In the genomic region with DNA sequence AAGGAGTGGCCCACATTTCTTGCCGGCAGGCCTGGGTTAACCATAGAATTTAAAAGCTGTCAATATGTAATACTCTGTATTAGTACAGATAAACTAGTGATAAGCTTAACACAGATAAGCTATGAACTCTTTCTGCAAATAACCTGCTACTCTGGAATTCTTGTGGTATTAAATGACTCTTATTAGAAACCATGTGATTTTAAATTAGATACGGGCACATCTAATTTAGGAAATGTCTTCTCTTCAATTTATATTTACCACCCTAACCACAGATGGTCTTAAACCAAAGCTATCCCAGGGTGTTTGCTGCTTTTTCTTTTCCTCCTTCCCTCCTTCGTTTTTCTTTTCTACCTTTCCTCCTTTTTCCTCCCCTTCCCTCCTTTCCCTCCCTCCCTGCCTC, we compare ENCODE assay signal across 33 cellular contexts. TPM values are rescaled to one million over a fixed set of nuclear protein-coding genes. Genes with fewer than 3 reads are reported as not detected.
"Had no signal": no experiment of that assay in that cellular context is flagged by ENCODE, and none has a peak within 500 bp of the region (broad histone marks: within the 10 kb centered on the region; RNA-seq: fewer than 3 reads in every experiment).

No MANE protein-coding gene starts in this region.

- H3K9me3 ChIP-seq: ascending aorta had no signal

- FAIRE-seq: bronchial epithelial cell, TTC549 had no signal

- H3K4me3 ChIP-seq: ascending aorta, cardiac muscle cell had no signal

- ATAC-seq: activated CD4-positive, alpha-beta T cell treated with anti-CD3 and anti-CD28 coated beads for 36 hours; activated CD8-positive, alpha-beta memory T cell treated with anti-CD3 and anti-CD28 coated beads, Interleukin-2, amount 10 ng/mL, durations not matched to agents 7 days and 5 days; activated CD8-positive, alpha-beta T cell treated with anti-CD3 and anti-CD28 coated beads, Interleukin-2, amount 10 ng/mL, durations not matched to agents 7 days and 5 days; activated naive CD8-positive, alpha-beta T cell treated with anti-CD3 and anti-CD28 coated beads, Interleukin-2, amount 50 U/mL, for 24 hours had no signal

- H3K27me3 ChIP-seq: ascending aorta, cardiac muscle cell had no signal

- H3K27ac ChIP-seq: ascending aorta, cardiac muscle cell, VCaP had no signal

- H3K36me3 ChIP-seq: ascending aorta, cardiac muscle cell had no signal

- DNase-seq: activated B cell treated with CpG ODN at 0.5 μM for 24 hours; activated CD4-positive, alpha-beta memory T cell treated with anti-CD3 and anti-CD28 coated beads, Interleukin-2, amount 10 ng/mL, durations not matched to agents 7 days and 5 days; activated CD4-positive, alpha-beta T cell treated with anti-CD3 and anti-CD28 coated beads for 36 hours; activated CD4-positive, alpha-beta T cell treated with anti-CD3 and anti-CD28 coated beads for 48 hours; activated CD4-positive, alpha-beta T cell treated with anti-CD3 and anti-CD28 coated beads, Interleukin-2, amount 10 ng/mL, durations not matched to agents 7 days and 5 days; activated CD4-positive, alpha-beta T cell treated with anti-CD3 and anti-CD28 coated beads, Interleukin-2, amount 50 U/mL, for 48 hours; activated CD4-positive, CD25-positive, alpha-beta regulatory T cell treated with anti-CD3 and anti-CD28 coated beads, Interleukin-2, amount 50 U/mL, for 72 hours; activated CD8-positive, alpha-beta memory T cell treated with anti-CD3 and anti-CD28 coated beads for 24 hours; activated CD8-positive, alpha-beta memory T cell treated with anti-CD3 and anti-CD28 coated beads, Interleukin-2, amount 10 ng/mL, durations not matched to agents 7 days and 5 days; activated CD8-positive, alpha-beta memory T cell treated with anti-CD3 and anti-CD28 coated beads, Interleukin-2, amount 50 U/mL, for 48 hours; activated CD8-positive, alpha-beta T cell treated with anti-CD3 and anti-CD28 coated beads, Interleukin-2, amount 10 ng/mL, durations not matched to agents 7 days and 5 days; activated effector memory CD4-positive, alpha-beta T cell treated with Interleukin-2 at 50 U/mL for 16 hours; activated gamma-delta T cell; activated naive CD4-positive, alpha-beta T cell treated with anti-CD3 and anti-CD28 coated beads, Interleukin-2, amount 10 ng/mL, durations not matched to agents 7 days and 5 days; activated naive CD4-positive, alpha-beta T cell treated with Interleukin-2 at 50 U/mL for 16 hours; activated naive CD8-positive, alpha-beta T cell treated with anti-CD3 and anti-CD28 coated beads, Interleukin-2, amount 10 ng/mL, durations not matched to agents 7 days and 5 days; activated naive CD8-positive, alpha-beta T cell treated with anti-CD3 and anti-CD28 coated beads, Interleukin-2, amount 50 U/mL, for 24 hours; activated T-cell treated with anti-CD3 and anti-CD28 coated beads, Interleukin-2, amount 50 U/mL, for 24 hours; activated T-cell treated with anti-CD3 and anti-CD28 coated beads, Interleukin-2, amount 50 U/mL, for 48 hours; amygdala; anterior cingulate cortex; caudate nucleus; cerebellar nuclear complex; T-helper 1 cell; T-helper 2 cell; T-helper 9 cell had no signal

RNA-seq across cellular contexts. Expression of gene GNRHR, which starts 4.9 kb away (rescaled TPM):
- total RNA-seq: activated B cell treated with CpG ODN at 0.5 μM for 24 hours; activated CD4-positive, alpha-beta memory T cell treated with anti-CD3 and anti-CD28 coated beads, Interleukin-2, amount 10 ng/mL, durations not matched to agents 7 days and 5 days; activated CD4-positive, alpha-beta T cell treated with anti-CD3 and anti-CD28 coated beads for 36 hours; activated CD4-positive, alpha-beta T cell treated with anti-CD3 and anti-CD28 coated beads, Interleukin-2, amount 10 ng/mL, durations not matched to agents 7 days and 5 days; activated CD8-positive, alpha-beta memory T cell treated with anti-CD3 and anti-CD28 coated beads, Interleukin-2, amount 10 ng/mL, durations not matched to agents 7 days and 5 days; activated CD8-positive, alpha-beta T cell treated with anti-CD3 and anti-CD28 coated beads, Interleukin-2, amount 10 ng/mL, durations not matched to agents 7 days and 5 days; activated naive CD8-positive, alpha-beta T cell treated with anti-CD3 and anti-CD28 coated beads, Interleukin-2, amount 10 ng/mL, durations not matched to agents 7 days and 5 days; activated T-helper 2 cell treated with anti-CD3 and anti-CD28 coated beads, Interferon-gamma antibody, Interleukin-2, Interleukin-4, amounts not matched to agents 10 μg/mL and 5 μg/mL and 100 μg/mL, durations not matched to agents 14 hours and 24 hours and 36 hours; ascending aorta; cardiac muscle cell had no signal
- polyA plus RNA-seq: adipose tissue had no signal
